8 cellular contexts compared by ENCODE assay signal in genomic region chr17:77287432-77288068, GRCh38.
A peak's percentile ranks its signal among the peaks of the same experiment; 100 is the strongest.
DNase-seq lines count a peak whose midpoint lies in the region; ATAC-seq and TF ChIP-seq lines count a peak whose summit lies in the region.

No MANE protein-coding gene starts in this region.

- H3K36me3 ChIP-seq in body of pancreas (replicated peaks in 1 of 2; ENCODE audit: insufficient read depth in 1 of 2, low read depth in 2 of 2): no peaks in the 10 kb centered on the region

- H3K4me1 ChIP-seq in body of pancreas: peaks cover 67% of the 10 kb centered on the region

- peak; percentile 40 to 44 for DNase-seq in NCI-H187 (lab: John Stamatoyannopoulos, UW)
- no peak for DNase-seq in NCI-H187 treated with DMSO at 0.1 percent for 48 hours (lab: John Stamatoyannopoulos, UW)
- peak; percentile 79 to 93 (median 87) for DNase-seq in body of pancreas
- DNase-seq in left kidney (ENCODE audit: low read depth, low spot score): peak; percentile 91
- DNase-seq in ureter (ENCODE audit: low spot score): peak; percentile 68
- no peak for DNase-seq in NCI-H2227 (lab: John Stamatoyannopoulos, UW; ENCODE audit: unreplicated experiment)
- no peak for DNase-seq in activated T-cell treated with anti-CD3 and anti-CD28 coated beads, Interleukin-2, amount 50 U/mL, for 1 hour
- DNase-seq in NCI-H1436 treated with DMSO at 0.1 percent for 48 hours (lab: John Stamatoyannopoulos, UW): no peak

- no peak overlapping the region for H3K4me3 ChIP-seq in body of pancreas

- TF ChIP-seq CTCF in body of pancreas (IDR thresholded peaks at IDR 0.05): no peak

- peak; percentile 11 to 48 (median 46) for TF ChIP-seq POLR2A in body of pancreas (IDR thresholded peaks at IDR 0.05)

- WGBS in body of pancreas, 2 donors: 19% methylated on average over 11 of the region's 11 CpGs; no CpG with 5 or more reads in 1 of the 2 donors

- peak; percentile 73 for ATAC-seq in body of pancreas

- H3K9me3 ChIP-seq in body of pancreas: no peaks in the 10 kb centered on the region

- no peaks in the 10 kb centered on the region for H3K27me3 ChIP-seq in body of pancreas

- intact Hi-C loops in body of pancreas (cut with DNase I): no loop called here

- H3K27ac ChIP-seq in body of pancreas: peak overlapping the region; percentile 90 to 95 (median 92)

Comparison
In these comparisons a context has a peak if more than half of its experiments do, and no peak if none do; other contexts are left out.
1. DNase-seq: peak in NCI-H187 (2 of 2), body of pancreas (4 of 4), left kidney (single experiment) and ureter (single experiment); none in NCI-H187 treated with DMSO at 0.1 percent for 48 hours (single experiment), NCI-H2227 (single experiment), activated T-cell treated with anti-CD3 and anti-CD28 coated beads, Interleukin-2, amount 50 U/mL, for 1 hour (single experiment) and NCI-H1436 treated with DMSO at 0.1 percent for 48 hours (single experiment).